Comparison of ENCODE assay signal across 19 cellular contexts in the genomic region with DNA sequence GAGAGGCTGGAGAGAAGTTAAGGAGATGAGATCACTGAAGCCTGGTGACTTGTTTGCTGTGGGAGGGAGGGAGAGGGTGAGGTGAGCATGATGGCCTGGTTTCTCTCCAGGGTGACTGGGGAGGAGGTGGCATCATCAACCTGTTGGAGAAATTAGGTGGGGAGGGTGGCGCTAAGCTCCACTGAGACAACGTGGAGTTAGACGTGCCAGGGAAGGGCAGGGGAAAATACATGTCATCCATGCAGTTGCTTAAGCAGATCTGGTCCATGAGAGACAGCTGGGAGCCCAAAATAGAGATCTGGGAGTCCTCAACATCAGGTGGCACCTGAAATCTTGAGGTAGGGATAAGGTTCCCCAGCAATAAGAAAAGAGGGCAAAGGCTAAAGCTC.
"Had no signal": no experiment of that assay in that cellular context is flagged by ENCODE, and none has a peak within 500 bp of the region (broad histone marks: within the 10 kb centered on the region; RNA-seq: fewer than 3 reads in every experiment).

No MANE protein-coding gene starts in this region.

- H3K27me3 Mint-ChIP-seq: activated T-cell treated with anti-CD3 and anti-CD28 coated beads, Interleukin-2, amount 50 U/mL, for 24 hours had no signal

- H3K4me3 ChIP-seq: adrenal gland, colonic mucosa, lower lobe of right lung, right atrium auricular region, upper lobe of right lung had no signal

- H3K27ac ChIP-seq: colonic mucosa, lower lobe of right lung, right atrium auricular region, upper lobe of right lung had no signal

- H3K36me3 Mint-ChIP-seq: immature natural killer cell, mesothelial cell of epicardium had no signal

- H3K27ac Mint-ChIP-seq: activated CD4-positive, alpha-beta memory T cell treated with anti-CD3 and anti-CD28 coated beads, Interleukin-2, amount 10 ng/mL, durations not matched to agents 7 days and 5 days; activated CD4-positive, alpha-beta T cell treated with anti-CD3 and anti-CD28 coated beads for 36 hours; activated T-cell treated with anti-CD3 and anti-CD28 coated beads, Interleukin-2, amount 50 U/mL, for 24 hours; mesothelial cell of epicardium had no signal

- H3K4me1 Mint-ChIP-seq: mesothelial cell of epicardium had no signal

- H3K36me3 ChIP-seq: adrenal gland, colonic mucosa, lower lobe of right lung, right atrium auricular region, upper lobe of right lung had no signal

- H3K9me3 ChIP-seq: adrenal gland, colonic mucosa, lower lobe of right lung, right atrium auricular region, upper lobe of right lung had no signal

- DNase-seq: activated CD4-positive, alpha-beta memory T cell treated with anti-CD3 and anti-CD28 coated beads, Interleukin-2, amount 10 ng/mL, durations not matched to agents 7 days and 5 days; activated CD4-positive, alpha-beta T cell treated with anti-CD3 and anti-CD28 coated beads for 36 hours; activated effector memory CD4-positive, alpha-beta T cell treated with Interleukin-2 at 50 U/mL for 16 hours; activated naive CD4-positive, alpha-beta T cell treated with anti-CD3 and anti-CD28 coated beads, Interleukin-2, amount 50 U/mL, for 16 hours; activated T-cell treated with anti-CD3 and anti-CD28 coated beads, Interleukin-2, amount 50 U/mL, for 24 hours; adrenal gland; effector CD4-positive, alpha-beta T cell; foreskin fibroblast; glutamatergic neuron; immature natural killer cell; lower lobe of right lung; stimulated activated CD4-positive, alpha-beta T cell treated with anti-CD3 and anti-CD28 coated beads, Interleukin-4, amount 100 ng/mL, for 4 hours; stimulated activated CD8-positive, alpha-beta memory T cell treated with anti-CD3 and anti-CD28 coated beads, Interleukin-4, amount 100 ng/mL, for 48 hours; stimulated activated naive CD8-positive, alpha-beta T cell treated with anti-CD3 and anti-CD28 coated beads, Interleukin-15, Interleukin-2, amounts not matched to agents 100 U/mL and 50 U/mL, for 24 hours; upper lobe of right lung had no signal

- ATAC-seq: activated CD4-positive, alpha-beta T cell treated with anti-CD3 and anti-CD28 coated beads for 36 hours; lower lobe of right lung had no signal

- H3K27me3 ChIP-seq: adrenal gland, colonic mucosa, right atrium auricular region, upper lobe of right lung had no signal

- H3K4me3 Mint-ChIP-seq: activated CD4-positive, alpha-beta memory T cell treated with anti-CD3 and anti-CD28 coated beads, Interleukin-2, amount 10 ng/mL, durations not matched to agents 7 days and 5 days; activated CD4-positive, alpha-beta T cell treated with anti-CD3 and anti-CD28 coated beads for 36 hours; activated T-cell treated with anti-CD3 and anti-CD28 coated beads, Interleukin-2, amount 50 U/mL, for 24 hours; immature natural killer cell; mesothelial cell of epicardium had no signal

- H3K4me1 ChIP-seq: colonic mucosa had no signal

- H3K9me3 Mint-ChIP-seq: activated CD4-positive, alpha-beta memory T cell treated with anti-CD3 and anti-CD28 coated beads, Interleukin-2, amount 10 ng/mL, durations not matched to agents 7 days and 5 days; activated T-cell treated with anti-CD3 and anti-CD28 coated beads, Interleukin-2, amount 50 U/mL, for 24 hours; immature natural killer cell; mesothelial cell of epicardium had no signal

- FAIRE-seq: small intestine had no signal
